ENCODE assay signal across 8 cellular contexts in genomic region chrX:45806410-45807121, GRCh38.
DNase-seq lines count a peak whose midpoint lies in the region; ATAC-seq and TF ChIP-seq lines count a peak whose summit lies in the region.

No MANE protein-coding gene starts in this region.

- no peaks in the 10 kb centered on the region for H3K27me3 ChIP-seq in Caco-2 (replicated peaks; ENCODE audit: control insufficient read depth, insufficient read depth, low read length)
- H3K27me3 ChIP-seq in brain microvascular endothelial cell (replicated peaks): no peaks in the 10 kb centered on the region
- no peaks in the 10 kb centered on the region for H3K27me3 ChIP-seq in muscle layer of duodenum (ENCODE audit: low read depth, low read length)

- CTCF ChIA-PET in Caco-2 (lab: Charles Lee): no interaction called here

- intact Hi-C loops in Caco-2 (cut with micrococcal nuclease; ENCODE audit: unreplicated experiment): no loop called here

- POLR2A ChIA-PET in Caco-2 (lab: Charles Lee): no interaction called here

- ATAC-seq in GM21528 (IDR thresholded peaks at IDR 0.05; ENCODE audit: low FRiP score, unreplicated experiment): peak; percentile 68
- no peak for ATAC-seq in HG03196 (IDR thresholded peaks at IDR 0.05; ENCODE audit: unreplicated experiment)
- no peak for ATAC-seq in HG03025 (IDR thresholded peaks at IDR 0.05; ENCODE audit: low FRiP score, unreplicated experiment)

- in situ Hi-C loops in brain microvascular endothelial cell (cut with HindIII; ENCODE audit: low pct_ligation_motif_present, low sequenced_read_pairs): no loop called here

- no peaks in the 10 kb centered on the region for H3K27me3 Mint-ChIP-seq in Caco-2 (ENCODE audit: insufficient read depth, unreplicated experiment)

- H3K36me3 Mint-ChIP-seq in Caco-2 (ENCODE audit: insufficient read depth, unreplicated experiment): peaks cover 34% of the 10 kb centered on the region

- peak in 1 of 2 experiments; percentile 25 for DNase-seq in Caco-2
- DNase-seq in OCI-M1 (lab: John Stamatoyannopoulos, UW): peak; percentile 67
- DNase-seq in brain microvascular endothelial cell: peak; percentile 84
- DNase-seq in SIG-M5 (lab: John Stamatoyannopoulos, UW): no peak

- H3K4me1 Mint-ChIP-seq in Caco-2 (ENCODE audit: low read depth, unreplicated experiment): peaks cover 24% of the 10 kb centered on the region

- H3K4me3 Mint-ChIP-seq in Caco-2 (ENCODE audit: unreplicated experiment): no peak overlapping the region

- H3K4me3 ChIP-seq in Caco-2 (ENCODE audit: low read depth, low read length) (no peak overlapping the region), brain microvascular endothelial cell (ENCODE audit: low read depth, low read length) (peak overlapping the region; percentile 46), muscle layer of duodenum (ENCODE audit: low read depth in 1 of 2, low read length in 2 of 2) (peak overlapping the region; percentile 44 to 50)

- no peaks in the 10 kb centered on the region for H3K9me3 Mint-ChIP-seq in Caco-2 (ENCODE audit: unreplicated experiment)

- peak overlapping the region; percentile 70 for H3K27ac Mint-ChIP-seq in Caco-2 (ENCODE audit: unreplicated experiment)

- H3K4me1 ChIP-seq in Caco-2 (peaks cover 19% of the 10 kb centered on the region), muscle layer of duodenum (ENCODE audit: control insufficient read depth in 1 of 2, insufficient read depth in 2 of 2, low read length in 2 of 2) (peaks cover 0 to 7% of the 10 kb centered on the region in 2 donors)

- TF ChIP-seq CTCF in Caco-2 (IDR thresholded peaks at IDR 0.05; ENCODE audit: insufficient read depth in 1 of 2, low read depth in 1 of 2, low read length in 1 of 2, severe bottlenecking in 1 of 2, unreplicated experiment in 1 of 2) (no peak), brain microvascular endothelial cell (IDR thresholded peaks at IDR 0.05; ENCODE audit: low read depth, low read length, missing control alignments) (no peak)

- BruUV-seq in Caco-2 (replicated peaks; lab: Mats Ljungman, UMichigan): no TSS peak

- H3K36me3 ChIP-seq in Caco-2 (ENCODE audit: control insufficient read depth, insufficient read depth, low read length) (no peaks in the 10 kb centered on the region), brain microvascular endothelial cell (replicated peaks) (no peaks in the 10 kb centered on the region), muscle layer of duodenum (ENCODE audit: control insufficient read depth in 1 of 2, insufficient read depth in 2 of 2, low read length in 2 of 2) (peaks cover 0 to 4% of the 10 kb centered on the region in 2 donors)

- H3K9me3 ChIP-seq in Caco-2 (no peaks in the 10 kb centered on the region), muscle layer of duodenum (ENCODE audit: control insufficient read depth in 1 of 2, low read length in 2 of 2) (no peaks in the 10 kb centered on the region)

- peak overlapping the region; percentile 97 for H3K27ac ChIP-seq in brain microvascular endothelial cell
- peak overlapping the region; percentile 69 for H3K27ac ChIP-seq in muscle layer of duodenum (ENCODE audit: low read length)
